Comparison of ENCODE assay signal across 20 cellular contexts in the genomic region with DNA sequence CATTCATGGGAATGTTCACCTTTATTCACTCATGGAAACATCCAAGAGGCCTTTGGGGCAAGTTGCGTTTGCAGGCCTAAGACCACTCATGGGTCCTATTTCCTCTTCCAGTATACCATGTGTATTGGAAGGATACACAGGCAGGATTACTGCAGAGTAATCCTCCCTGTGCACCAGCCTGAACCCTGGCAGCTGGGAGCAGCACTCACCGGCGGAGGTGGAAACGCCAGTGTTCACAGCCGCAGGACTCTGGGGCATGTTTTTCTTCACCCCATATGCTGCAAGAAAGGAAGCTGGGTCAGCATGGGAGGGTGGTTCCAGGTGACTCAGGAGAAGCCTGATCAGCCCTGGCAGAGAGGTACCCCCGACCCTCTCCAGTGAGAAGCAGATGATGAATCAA. TPM values are rescaled to one million over a fixed set of nuclear protein-coding genes. Genes with fewer than 3 reads are reported as not detected.
"Had no signal": no experiment of that assay in that cellular context is flagged by ENCODE, and none has a peak within 500 bp of the region (broad histone marks: within the 10 kb centered on the region; RNA-seq: fewer than 3 reads in every experiment).

No MANE protein-coding gene starts in this region.

- H3K9me3 ChIP-seq: SK-N-SH had no signal

- H3K27ac ChIP-seq: HL-60, KMS-11 had no signal

- H3K4me3 ChIP-seq: K562 had no signal

- ATAC-seq: K562, T-cell had no signal

- DNase-seq: Kasumi-1, MM.1S, NCI-H1092 treated with DMSO at 0.1 percent for 48 hours, NCI-H1436, NCI-H187, NCI-H2029, NCI-H2081 treated with DMSO at 0.1 percent for 48 hours, NCI-H2171 treated with DMSO at 0.1 percent for 48 hours, NCI-H345, NCI-H446 treated with DMSO at 0.1 percent for 48 hours, NCI-H510A treated with DMSO at 0.1 percent for 48 hours, NCI-H526, SHP77, SK-N-SH, SW 1271, T-cell had no signal

RNA-seq across cellular contexts. Expression of a gene that starts 24.5 kb away (rescaled TPM):
- total RNA-seq: K562 had no signal
- polyA plus RNA-seq: IgD-negative memory B cell, K562 had no signal
